In genomic region chr9:112332272-112332671, GRCh38 we compare ENCODE assay signal across 8 cellular contexts. TPM values are rescaled to one million over a fixed set of nuclear protein-coding genes. Genes with fewer than 3 reads are reported as not detected.
DNase-seq lines count a peak whose midpoint lies in the region; ATAC-seq and TF ChIP-seq lines count a peak whose summit lies in the region.

No MANE protein-coding gene starts in this region.

- H3K36me3 Mint-ChIP-seq in brain = peaks cover 6% of the 10 kb centered on the region

- in situ Hi-C loops in ACHN (cut with HindIII; ENCODE audit: low pct_ligation_motif_present, low pct_unique_long_range_greater_than_20kb, low sequenced_read_pairs) = no loop called here

- TF ChIP-seq CTCF in brain (conservative IDR thresholded peaks at IDR 0.05) = no peak

- H3K4me3 Mint-ChIP-seq in brain = peak overlapping the region; percentile 95 to 99 (median 99)

- 0% methylated on average over 3 of the region's 4 CpGs for WGBS in HUES64

- peaks cover 48% of the 10 kb centered on the region for H3K4me1 Mint-ChIP-seq in brain

- peak overlapping the region; percentile 90 to 99 (median 93) for H3K27ac Mint-ChIP-seq in brain

- peak overlapping the region; percentile 94 for H3K9ac ChIP-seq in HUES64 (ENCODE audit: low read depth, low read length)

- ATAC-seq in HG03108 (IDR thresholded peaks at IDR 0.05; ENCODE audit: unreplicated experiment) (no peak), HG02852 (IDR thresholded peaks at IDR 0.05; ENCODE audit: unreplicated experiment) (no peak)

- H3K27me3 Mint-ChIP-seq in brain = peaks cover 10% of the 10 kb centered on the region

- H3K4me1 ChIP-seq in HUES64 (ENCODE audit: insufficient read depth, low read length) (peaks cover 27% of the 10 kb centered on the region), mononuclear cell (ENCODE audit: insufficient read depth, low read length) (peaks cover 20% of the 10 kb centered on the region)

- H3K4me3 ChIP-seq in HUES64 (ENCODE audit: low read length) (peak overlapping the region; percentile 87), mononuclear cell (ENCODE audit: low read length) (peak overlapping the region; percentile 95)

- DNase-seq in ACHN (peak; percentile 10), ecto neural progenitor cell (ENCODE audit: low spot score) (no peak), AG08395 (ENCODE audit: low spot score) (no peak)

- H3K9me3 ChIP-seq in HUES64 (ENCODE audit: insufficient read depth, low read depth, low read length) (no peaks in the 10 kb centered on the region), mononuclear cell (ENCODE audit: low read depth, low read length) (no peaks in the 10 kb centered on the region)

- H3K27me3 ChIP-seq in HUES64 (ENCODE audit: insufficient read depth, low read length) (no peaks in the 10 kb centered on the region), mononuclear cell (ENCODE audit: insufficient read depth, low read length) (no peaks in the 10 kb centered on the region)

- peak overlapping the region; percentile 97; the same call in 1 of the 2 replicates for H3K27ac ChIP-seq in HUES64 (ENCODE audit: low read depth, low read length)

- no peaks in the 10 kb centered on the region for H3K9me3 Mint-ChIP-seq in brain

- H3K36me3 ChIP-seq in HUES64 (ENCODE audit: insufficient read depth, low read length) = no peaks in the 10 kb centered on the region

RNA-seq across cellular contexts. Expression of gene PTBP3, which starts 1.1 kb away (rescaled TPM):
- polyA plus RNA-seq in HUES64 (2013, experiment 1 of 2) = 42.0 TPM
- 40.4 TPM for polyA plus RNA-seq in HUES64 (2013, experiment 2 of 2)
- polyA plus RNA-seq in brain (ENCODE audit: insufficient read depth, low read depth, low replicate concordance) = 20.4 TPM
- total RNA-seq in mononuclear cell = 89.3 TPM

RNA-seq across cellular contexts. Expression of gene HSDL2, which starts 47.6 kb away (rescaled TPM):
- 15.0 TPM for polyA plus RNA-seq in HUES64 (2013, experiment 1 of 2)
- 19.0 TPM for polyA plus RNA-seq in HUES64 (2013, experiment 2 of 2)
- 27.1 TPM for polyA plus RNA-seq in brain (ENCODE audit: insufficient read depth, low read depth, low replicate concordance)
- total RNA-seq in mononuclear cell = 11.8 TPM
